Comparison of ENCODE assay signal across 8 cellular contexts in the genomic region with DNA sequence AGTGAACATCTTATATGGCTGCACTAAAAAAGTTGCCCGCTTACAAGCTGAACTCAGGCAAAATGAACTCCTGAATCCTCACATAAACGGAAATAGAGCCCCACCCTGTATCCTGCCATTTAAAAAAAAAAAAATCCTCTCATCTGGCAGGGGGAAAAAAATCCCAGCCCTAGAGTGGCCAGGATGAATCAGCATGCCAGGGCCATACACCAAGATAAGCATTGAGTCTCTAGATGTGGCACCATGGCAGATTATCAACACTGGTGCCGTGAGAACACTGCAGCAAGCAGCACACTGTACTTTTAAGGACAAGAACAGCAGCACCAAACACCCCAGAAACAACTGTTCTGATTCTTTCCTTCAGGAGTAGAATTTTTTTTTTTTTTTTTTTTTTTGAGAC.
DNase-seq lines count a peak whose midpoint lies in the region; ATAC-seq and TF ChIP-seq lines count a peak whose summit lies in the region.

No MANE protein-coding gene starts in this region.

- peaks cover 2% of the 10 kb centered on the region for H3K36me3 Mint-ChIP-seq in activated CD4-positive, alpha-beta T cell treated with anti-CD3 and anti-CD28 coated beads, Interleukin-2, amount 10 ng/mL, durations not matched to agents 24 days and 14 days (ENCODE audit: low read depth)
- peaks cover 2% of the 10 kb centered on the region for H3K36me3 Mint-ChIP-seq in activated T-helper 1 cell treated with anti-CD3 and anti-CD28 coated beads, Interleukin-12 subunit alpha, Interleukin-12 subunit beta, Interleukin-2, Interleukin-4 antibody, amounts not matched to agents 30 ng/mL and 10 ng/mL and 1 ng/mL, durations not matched to agents 14 hours and 24 hours and 36 hours (ENCODE audit: low read depth)

- no peaks in the 10 kb centered on the region for H3K27me3 Mint-ChIP-seq in activated CD4-positive, alpha-beta T cell treated with anti-CD3 and anti-CD28 coated beads, Interleukin-2, amount 10 ng/mL, durations not matched to agents 24 days and 14 days
- no peaks in the 10 kb centered on the region for H3K27me3 Mint-ChIP-seq in activated T-helper 1 cell treated with anti-CD3 and anti-CD28 coated beads, Interleukin-12 subunit alpha, Interleukin-12 subunit beta, Interleukin-2, Interleukin-4 antibody, amounts not matched to agents 30 ng/mL and 10 ng/mL and 1 ng/mL, durations not matched to agents 14 hours and 24 hours and 36 hours (ENCODE audit: insufficient read depth)

- peaks cover 80% of the 10 kb centered on the region for H3K4me1 Mint-ChIP-seq in activated CD4-positive, alpha-beta T cell treated with anti-CD3 and anti-CD28 coated beads, Interleukin-2, amount 10 ng/mL, durations not matched to agents 24 days and 14 days
- H3K4me1 Mint-ChIP-seq in activated T-helper 1 cell treated with anti-CD3 and anti-CD28 coated beads, Interleukin-12 subunit alpha, Interleukin-12 subunit beta, Interleukin-2, Interleukin-4 antibody, amounts not matched to agents 30 ng/mL and 10 ng/mL and 1 ng/mL, durations not matched to agents 14 hours and 24 hours and 36 hours (ENCODE audit: low read depth) = peaks cover 80% of the 10 kb centered on the region

- 35 to 42% methylated on average over 3 of the region's 3 CpGs for WGBS in heart right ventricle, 2 donors

- TF ChIP-seq CTCF in heart right ventricle (IDR thresholded peaks at IDR 0.05) (no peak), tibial artery (IDR thresholded peaks at IDR 0.05) (no peak), omental fat pad (IDR thresholded peaks at IDR 0.05) (no peak)

- H3K27ac Mint-ChIP-seq in activated CD4-positive, alpha-beta T cell treated with anti-CD3 and anti-CD28 coated beads, Interleukin-2, amount 10 ng/mL, durations not matched to agents 24 days and 14 days = peak overlapping the region; percentile 53
- H3K27ac Mint-ChIP-seq in activated T-helper 1 cell treated with anti-CD3 and anti-CD28 coated beads, Interleukin-12 subunit alpha, Interleukin-12 subunit beta, Interleukin-2, Interleukin-4 antibody, amounts not matched to agents 30 ng/mL and 10 ng/mL and 1 ng/mL, durations not matched to agents 14 hours and 24 hours and 36 hours = no peak overlapping the region

- H3K4me1 ChIP-seq in heart right ventricle (peaks cover 38 to 100% (median 87%) of the 10 kb centered on the region in 9 donors), tibial artery (peaks cover 0 to 99% (median 86%) of the 10 kb centered on the region in 4 donors)

- no peaks in the 10 kb centered on the region for H3K9me3 Mint-ChIP-seq in activated CD4-positive, alpha-beta T cell treated with anti-CD3 and anti-CD28 coated beads, Interleukin-2, amount 10 ng/mL, durations not matched to agents 24 days and 14 days
- H3K9me3 Mint-ChIP-seq in activated T-helper 1 cell treated with anti-CD3 and anti-CD28 coated beads, Interleukin-12 subunit alpha, Interleukin-12 subunit beta, Interleukin-2, Interleukin-4 antibody, amounts not matched to agents 30 ng/mL and 10 ng/mL and 1 ng/mL, durations not matched to agents 14 hours and 24 hours and 36 hours = no peaks in the 10 kb centered on the region

- intact Hi-C loops in activated CD4-positive, alpha-beta T cell treated with anti-CD3 and anti-CD28 coated beads, Interleukin-2, amount 10 ng/mL, durations not matched to agents 24 days and 14 days (cut with micrococcal nuclease) = loop anchor here (2.0 to 5.0 kb wide), 2 partner anchors 15 to 218 kb away; no protein-coding TSS in a partner anchor
- intact Hi-C loops in activated T-helper 1 cell treated with anti-CD3 and anti-CD28 coated beads, Interleukin-12 subunit alpha, Interleukin-12 subunit beta, Interleukin-2, Interleukin-4 antibody, amounts not matched to agents 30 ng/mL and 10 ng/mL and 1 ng/mL, durations not matched to agents 14 hours and 24 hours and 36 hours (cut with micrococcal nuclease) = loop anchor here (10.0 kb wide), 1 partner anchor 499 kb away; no protein-coding TSS in a partner anchor
- intact Hi-C loops in heart right ventricle (cut with DNase I) (loop anchor here in 3 of 10 donors (5.0 kb wide), 2 partner anchors 48 to 63 kb away; partner anchors contain the start of gene RASSF3 (in 1 of the 3)), tibial artery (cut with DNase I; ENCODE audit: low total_unique reads) (loop anchor here (5.0 kb wide), 1 partner anchor 43 kb away; no protein-coding TSS in a partner anchor)

- TF ChIP-seq POLR2A in GM18505 (IDR thresholded peaks at IDR 0.05; ENCODE audit: borderline replicate concordance, extremely low read depth, insufficient read depth, insufficient read length) = no peak

- H3K9me3 ChIP-seq in heart right ventricle (no peaks in the 10 kb centered on the region), tibial artery (no peaks in the 10 kb centered on the region)

- H3K36me3 ChIP-seq in heart right ventricle (no peaks in the 10 kb centered on the region), tibial artery (no peaks in the 10 kb centered on the region)

- H3K4me3 ChIP-seq in heart right ventricle = no peak overlapping the region
- no peak overlapping the region for H3K4me3 ChIP-seq in tibial artery

- DNase-seq in activated CD4-positive, alpha-beta T cell treated with anti-CD3 and anti-CD28 coated beads, Interleukin-2, amount 10 ng/mL, durations not matched to agents 24 days and 14 days = no peak
- no peak for DNase-seq in activated CD4-positive, alpha-beta T cell treated with anti-CD3 and anti-CD28 coated beads for 1 hour
- no peak for DNase-seq in activated T-helper 1 cell treated with anti-CD3 and anti-CD28 coated beads, Interleukin-12 subunit alpha, Interleukin-12 subunit beta, Interleukin-2, Interleukin-4 antibody, amounts not matched to agents 30 ng/mL and 10 ng/mL and 1 ng/mL, durations not matched to agents 14 hours and 24 hours and 36 hours (ENCODE audit: low spot score)
- DNase-seq in heart right ventricle (peak in 1 of 2 donors; percentile 63), tibial artery (peak; percentile 87 to 94), omental fat pad (ENCODE audit: low spot score) (no peak)
- DNase-seq in activated CD4-positive, alpha-beta T cell treated with anti-CD3 and anti-CD28 coated beads, Interleukin-2, amount 50 U/mL, for 48 hours = no peak

- peak overlapping the region; percentile 58 to 89 (median 80) for H3K27ac ChIP-seq in heart right ventricle
- H3K27ac ChIP-seq in tibial artery = peak overlapping the region; percentile 84 to 88

- ATAC-seq in heart right ventricle (peak; percentile 36 to 86 (median 76)), omental fat pad (ENCODE audit: low FRiP score) (no peak), GM18505 (IDR thresholded peaks at IDR 0.05; ENCODE audit: unreplicated experiment) (no peak)

- peak overlapping the region; percentile 40 for H3K4me3 Mint-ChIP-seq in activated CD4-positive, alpha-beta T cell treated with anti-CD3 and anti-CD28 coated beads, Interleukin-2, amount 10 ng/mL, durations not matched to agents 24 days and 14 days
- peak overlapping the region; percentile 45 for H3K4me3 Mint-ChIP-seq in activated T-helper 1 cell treated with anti-CD3 and anti-CD28 coated beads, Interleukin-12 subunit alpha, Interleukin-12 subunit beta, Interleukin-2, Interleukin-4 antibody, amounts not matched to agents 30 ng/mL and 10 ng/mL and 1 ng/mL, durations not matched to agents 14 hours and 24 hours and 36 hours

- H3K27me3 ChIP-seq in heart right ventricle (no peaks in the 10 kb centered on the region), tibial artery (no peaks in the 10 kb centered on the region)

Comparison
In these comparisons a context has a peak if more than half of its experiments do, and no peak if none do; other contexts are left out.
1. DNase-seq: peak in tibial artery (2 of 2); none in activated CD4-positive, alpha-beta T cell treated with anti-CD3 and anti-CD28 coated beads, Interleukin-2, amount 10 ng/mL, durations not matched to agents 24 days and 14 days (single experiment), activated CD4-positive, alpha-beta T cell treated with anti-CD3 and anti-CD28 coated beads for 1 hour (single experiment), activated T-helper 1 cell treated with anti-CD3 and anti-CD28 coated beads, Interleukin-12 subunit alpha, Interleukin-12 subunit beta, Interleukin-2, Interleukin-4 antibody, amounts not matched to agents 30 ng/mL and 10 ng/mL and 1 ng/mL, durations not matched to agents 14 hours and 24 hours and 36 hours (single experiment), omental fat pad (single experiment) and activated CD4-positive, alpha-beta T cell treated with anti-CD3 and anti-CD28 coated beads, Interleukin-2, amount 50 U/mL, for 48 hours (0 of 2).
2. ATAC-seq: peak in heart right ventricle (8 of 8); none in omental fat pad (single experiment) and GM18505 (single experiment).